Comparison of ENCODE assay signal across 30 cellular contexts in genomic region chr7:149479554-149479953, GRCh38.
"Had no signal": no experiment of that assay in that cellular context is flagged by ENCODE, and none has a peak within 500 bp of the region (broad histone marks: within the 10 kb centered on the region; RNA-seq: fewer than 3 reads in every experiment).

No MANE protein-coding gene starts in this region.

- H3K4me1 Mint-ChIP-seq: activated CD4-positive, alpha-beta memory T cell treated with anti-CD3 and anti-CD28 coated beads, Interleukin-2, amount 10 ng/mL, durations not matched to agents 7 days and 5 days; activated naive CD8-positive, alpha-beta T cell treated with anti-CD3 and anti-CD28 coated beads for 36 hours; activated naive CD8-positive, alpha-beta T cell treated with anti-CD3 and anti-CD28 coated beads, Interleukin-2, amount 50 U/mL, for 24 hours had no signal

- H3K27ac Mint-ChIP-seq: activated CD4-positive, alpha-beta memory T cell treated with anti-CD3 and anti-CD28 coated beads, Interleukin-2, amount 10 ng/mL, durations not matched to agents 7 days and 5 days; activated naive CD8-positive, alpha-beta T cell treated with anti-CD3 and anti-CD28 coated beads for 36 hours; activated naive CD8-positive, alpha-beta T cell treated with anti-CD3 and anti-CD28 coated beads, Interleukin-2, amount 50 U/mL, for 24 hours; activated T-helper 17 cell treated with anti-CD3 and anti-CD28 coated beads, Interleukin-2, amount 50 U/mL, for 72 hours; effector memory CD8-positive, alpha-beta T cell had no signal

- H3K27ac ChIP-seq: adrenal gland, body of pancreas, foreskin keratinocyte, gastrocnemius medialis, heart left ventricle had no signal

- FAIRE-seq: colon, endometrium had no signal

- H3K27me3 ChIP-seq: adrenal gland, body of pancreas, foreskin keratinocyte, gastrocnemius medialis, heart left ventricle had no signal

- ATAC-seq: activated naive CD8-positive, alpha-beta T cell treated with anti-CD3 and anti-CD28 coated beads, Interleukin-2, amount 50 U/mL, for 24 hours; activated T-cell treated with anti-CD3 and anti-CD28 coated beads, Interleukin-2, amount 50 U/mL, for 4 hours; activated T-helper 17 cell treated with anti-CD3 and anti-CD28 coated beads, Interleukin-2, amount 50 U/mL, for 72 hours; body of pancreas; effector memory CD8-positive, alpha-beta T cell; esophagus mucosa; foreskin keratinocyte; gastrocnemius medialis; heart left ventricle had no signal

- H3K4me1 ChIP-seq: adrenal gland, body of pancreas, foreskin keratinocyte, gastrocnemius medialis, heart left ventricle had no signal

- H3K4me3 ChIP-seq: adrenal gland, body of pancreas, gastrocnemius medialis, heart left ventricle had no signal

- H3K9me3 ChIP-seq: body of pancreas, gastrocnemius medialis had no signal

- H3K9me3 Mint-ChIP-seq: activated T-helper 17 cell treated with anti-CD3 and anti-CD28 coated beads, Interleukin-2, amount 50 U/mL, for 72 hours; effector memory CD8-positive, alpha-beta T cell had no signal

- H3K4me3 Mint-ChIP-seq: activated CD4-positive, alpha-beta memory T cell treated with anti-CD3 and anti-CD28 coated beads, Interleukin-2, amount 10 ng/mL, durations not matched to agents 7 days and 5 days; activated naive CD4-positive, alpha-beta T cell treated with anti-CD3 and anti-CD28 coated beads, Interleukin-2, amount 50 U/mL, for 24 hours; activated naive CD8-positive, alpha-beta T cell treated with anti-CD3 and anti-CD28 coated beads for 36 hours; activated naive CD8-positive, alpha-beta T cell treated with anti-CD3 and anti-CD28 coated beads, Interleukin-2, amount 50 U/mL, for 24 hours; activated T-cell treated with anti-CD3 and anti-CD28 coated beads, Interleukin-2, amount 50 U/mL, for 4 hours; activated T-helper 17 cell treated with anti-CD3 and anti-CD28 coated beads, Interleukin-2, amount 50 U/mL, for 72 hours; effector memory CD8-positive, alpha-beta T cell had no signal

- DNase-seq: activated CD4-positive, alpha-beta memory T cell treated with anti-CD3 and anti-CD28 coated beads, Interleukin-2, amount 10 ng/mL, durations not matched to agents 7 days and 5 days; activated CD4-positive, alpha-beta T cell treated with anti-CD3 and anti-CD28 coated beads for 4 hours; activated CD4-positive, alpha-beta T cell treated with anti-CD3 and anti-CD28 coated beads, Interleukin-2, amount 50 U/mL, for 4 hours; activated CD4-positive, CD25-positive, alpha-beta regulatory T cell; activated CD4-positive, CD25-positive, alpha-beta regulatory T cell treated with anti-CD3 and anti-CD28 coated beads, Interleukin-2, amount 50 U/mL, for 72 hours; activated effector memory CD4-positive, alpha-beta T cell treated with Interleukin-2 at 50 U/mL for 16 hours; activated gamma-delta T cell treated with Interleukin-2 at 50 U/mL for 16 hours; activated naive CD4-positive, alpha-beta T cell treated with Interleukin-2 at 50 U/mL for 16 hours; activated naive CD8-positive, alpha-beta T cell treated with anti-CD3 and anti-CD28 coated beads for 36 hours; activated naive CD8-positive, alpha-beta T cell treated with anti-CD3 and anti-CD28 coated beads, Interleukin-2, amount 50 U/mL, for 24 hours; activated T-cell treated with anti-CD3 and anti-CD28 coated beads, Interleukin-2, amount 50 U/mL, for 4 hours; adrenal gland; amygdala; aorta; body of pancreas; caudate nucleus; cortex of kidney; dermis blood vessel endothelial cell; effector CD4-positive, alpha-beta T cell; effector memory CD8-positive, alpha-beta T cell; foreskin keratinocyte; gastrocnemius medialis; glutamatergic neuron; heart left ventricle; T-helper 2 cell had no signal

- H3K27me3 Mint-ChIP-seq: activated CD4-positive, alpha-beta memory T cell treated with anti-CD3 and anti-CD28 coated beads, Interleukin-2, amount 10 ng/mL, durations not matched to agents 7 days and 5 days; activated naive CD4-positive, alpha-beta T cell treated with anti-CD3 and anti-CD28 coated beads, Interleukin-2, amount 50 U/mL, for 24 hours; activated naive CD8-positive, alpha-beta T cell treated with anti-CD3 and anti-CD28 coated beads for 36 hours; activated naive CD8-positive, alpha-beta T cell treated with anti-CD3 and anti-CD28 coated beads, Interleukin-2, amount 50 U/mL, for 24 hours; activated T-helper 17 cell treated with anti-CD3 and anti-CD28 coated beads, Interleukin-2, amount 50 U/mL, for 72 hours; effector memory CD8-positive, alpha-beta T cell had no signal
